In the genomic region with DNA sequence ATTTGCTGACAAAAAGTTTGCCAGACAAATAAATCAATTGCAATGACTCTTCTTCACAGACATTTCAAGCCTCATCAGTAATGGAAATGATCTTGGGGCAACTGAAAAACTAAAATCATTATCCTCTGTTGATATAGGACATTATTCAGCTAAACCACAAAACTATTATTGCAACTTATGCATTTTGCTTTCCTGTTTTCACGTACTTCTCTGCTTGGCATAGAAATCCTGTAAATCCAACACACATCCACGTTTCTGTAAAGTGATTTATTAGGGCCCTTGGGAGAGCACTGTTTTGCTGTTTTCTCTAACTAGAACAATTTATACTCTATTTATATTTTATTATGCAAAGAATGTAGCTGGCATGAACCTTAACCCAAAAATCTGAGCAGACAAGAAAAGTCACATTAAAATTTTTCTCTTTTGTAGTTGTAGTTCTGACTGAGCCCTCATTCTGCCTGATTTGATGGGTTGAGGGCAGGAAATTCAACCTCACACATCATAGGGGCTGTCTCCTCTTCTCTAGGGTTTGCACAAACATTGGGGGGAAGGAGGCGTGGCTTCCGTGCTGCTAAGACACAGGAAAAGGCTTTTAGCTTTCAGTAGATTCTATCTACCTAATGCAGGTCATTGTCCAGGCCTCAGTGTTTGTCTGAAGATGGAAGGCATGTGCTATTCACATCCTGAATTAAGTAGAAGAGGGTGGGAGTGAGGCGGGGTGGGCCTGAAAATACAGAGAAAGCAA, we compare ENCODE assay signal across 9 cellular contexts. TPM values are rescaled to one million over a fixed set of nuclear protein-coding genes. Genes with fewer than 3 reads are reported as not detected.
DNase-seq lines count a peak whose midpoint lies in the region; ATAC-seq and TF ChIP-seq lines count a peak whose summit lies in the region.
"Had no signal": no experiment of that assay in that cellular context is flagged by ENCODE, and none has a peak within 500 bp of the region (broad histone marks: within the 10 kb centered on the region; RNA-seq: fewer than 3 reads in every experiment).

No MANE protein-coding gene starts in this region.

- H3K27ac ChIP-seq in right cardiac atrium (ENCODE audit: low read length) (no peak overlapping the region), heart right ventricle (peak overlapping the region in 2 of 10 donors; percentile 22 to 36)

- peak in 2 of 3 donors; percentile 24 to 77 for DNase-seq in right cardiac atrium
- no peak for DNase-seq in heart right ventricle
- DNase-seq in activated effector memory CD4-positive, alpha-beta T cell treated with Interleukin-2 at 50 U/mL for 16 hours = peak; percentile 60
- DNase-seq in natural killer cell = peak; percentile 51
- peak; percentile 48 for DNase-seq in ureter (ENCODE audit: low spot score)
- DNase-seq in GM19240 (ENCODE audit: insufficient read length, low spot score) = no peak
- no peak for DNase-seq in medulla oblongata (ENCODE audit: extremely low spot score)

- no peaks in the 10 kb centered on the region for H3K9me3 Mint-ChIP-seq in natural killer cell
- H3K9me3 Mint-ChIP-seq: brain had no signal

- H3K27me3 Mint-ChIP-seq in natural killer cell (ENCODE audit: low read depth in 2 of 2) = no peaks in the 10 kb centered on the region

- H3K4me3 Mint-ChIP-seq in natural killer cell = peak overlapping the region; percentile 67
- H3K4me3 Mint-ChIP-seq: brain had no signal

- H3K9me3 ChIP-seq in right cardiac atrium (ENCODE audit: control insufficient read depth, low read length) (no peaks in the 10 kb centered on the region), heart right ventricle (no peaks in the 10 kb centered on the region)

- H3K36me3 Mint-ChIP-seq in natural killer cell = no peaks in the 10 kb centered on the region
- H3K36me3 Mint-ChIP-seq: brain had no signal

- H3K4me1 ChIP-seq in right cardiac atrium (ENCODE audit: control insufficient read depth, insufficient read depth, low read length) (peaks cover 3% of the 10 kb centered on the region), heart right ventricle (peaks cover 0 to 17% (median 0%) of the 10 kb centered on the region in 9 donors)

- ATAC-seq in right cardiac atrium (peak in 1 of 2 donors; percentile 34), heart right ventricle (no peak), natural killer cell (peak; percentile 94 to 97 (median 96)), GM21447 (IDR thresholded peaks at IDR 0.05; ENCODE audit: unreplicated experiment) (no peak)

- H3K36me3 ChIP-seq in heart right ventricle = no peaks in the 10 kb centered on the region

- H3K4me3 ChIP-seq in right cardiac atrium (ENCODE audit: low read length) (no peak overlapping the region), heart right ventricle (no peak overlapping the region)

- no peak for TF ChIP-seq CTCF in heart right ventricle (IDR thresholded peaks at IDR 0.05)
- no peak for TF ChIP-seq CTCF in natural killer cell (IDR thresholded peaks at IDR 0.05)

- H3K4me1 Mint-ChIP-seq in natural killer cell = peaks cover 23 to 30% of the 10 kb centered on the region in 2 donors
- H3K4me1 Mint-ChIP-seq: brain had no signal

- 46% methylated on average over 5 of the region's 5 CpGs for WGBS in right cardiac atrium
- WGBS in heart right ventricle, 2 donors = 50 to 63% methylated on average over 5 of the region's 5 CpGs

- H3K27me3 ChIP-seq in right cardiac atrium (ENCODE audit: control insufficient read depth, insufficient read depth) (no peaks in the 10 kb centered on the region), heart right ventricle (no peaks in the 10 kb centered on the region)

- peak overlapping the region; percentile 88 for H3K27ac Mint-ChIP-seq in natural killer cell
- H3K27ac Mint-ChIP-seq: brain had no signal

- intact Hi-C loops in right cardiac atrium (cut with DNase I) = no loop called here
- intact Hi-C loops in heart right ventricle (cut with DNase I) = no loop called here
- intact Hi-C loops in natural killer cell (cut with micrococcal nuclease) = loop anchor here (5.0 kb wide), 1 partner anchor 78 kb away; no protein-coding TSS in a partner anchor

RNA-seq across cellular contexts. Expression of a gene that starts 11.5 kb away (rescaled TPM):
- total RNA-seq in right cardiac atrium = 10 to 100 TPM; 21.8 to 30.3 (median 25.6) TPM
- 14.4 TPM for polyA plus RNA-seq in right cardiac atrium
- 10 to 100 TPM; 21.0 to 25.7 (median 22.2) TPM for total RNA-seq in heart right ventricle
- 10 to 100 TPM in 1 of 2 donors, 1 to 10 TPM in 1; 9.9 to 12.9 TPM for polyA plus RNA-seq in heart right ventricle
- total RNA-seq in natural killer cell = 10 to 100 TPM; 54.9 to 69.2 (median 62.0) TPM
- 37.9 TPM for total RNA-seq in ureter

Comparison
In these comparisons a context has a peak if more than half of its experiments do, and no peak if none do; other contexts are left out.
1. DNase-seq: peak in right cardiac atrium (2 of 3), activated effector memory CD4-positive, alpha-beta T cell treated with Interleukin-2 at 50 U/mL for 16 hours (single experiment), natural killer cell (single experiment) and ureter (single experiment); none in heart right ventricle (0 of 2), GM19240 (single experiment) and medulla oblongata (single experiment).
2. ATAC-seq: peak in natural killer cell (3 of 3); none in heart right ventricle (0 of 8) and GM21447 (single experiment).